1 cellular context compared by ENCODE assay signal in genomic region chr9:109307380-109308240, GRCh38.
TF ChIP-seq lines count a peak whose summit lies in the region.

No MANE protein-coding gene starts in this region.

TF ChIP-seq in HepG2, 621 proteins besides CTCF, POLR2A, EP300 and RAD21 (continued from another document):
- peak; percentile 60; the same call in 1 of the 2 replicates for TF ChIP-seq AHDC1 (CRISPR knock-in tag; IDR thresholded peaks at IDR 0.05; ENCODE audit: borderline replicate concordance)
- peak; percentile 59; the same call in 1 of the 2 replicates for TF ChIP-seq SMAD3 (CRISPR knock-in tag; IDR thresholded peaks at IDR 0.05)
- 0 out of 2 replicates have a peak, but pooled peaks have one; percentile 35 for TF ChIP-seq HOXA5 (CRISPR knock-in tag; IDR thresholded peaks at IDR 0.05)
- TF ChIP-seq ZNF12 (CRISPR knock-in tag; IDR thresholded peaks at IDR 0.05) = 0 out of 2 replicates have a peak, but pooled peaks have one; percentile 11
- peak; percentile 95 for TF ChIP-seq HNF4A (CRISPR knock-in tag; IDR thresholded peaks at IDR 0.05)
- no peak for TF ChIP-seq NKX3-1 (CRISPR knock-in tag; IDR thresholded peaks at IDR 0.05)
- TF ChIP-seq NR2C2 (CRISPR knock-in tag; IDR thresholded peaks at IDR 0.05; ENCODE audit: borderline replicate concordance) = 0 out of 2 replicates have a peak, but pooled peaks have one; percentile 51
- peak; percentile 51; the same call in 1 of the 2 replicates for TF ChIP-seq MEIS1 (CRISPR knock-in tag; IDR thresholded peaks at IDR 0.05; ENCODE audit: borderline replicate concordance)
- 0 out of 2 replicates have a peak, but pooled peaks have one; percentile 37 for TF ChIP-seq ZNF770 (CRISPR knock-in tag; IDR thresholded peaks at IDR 0.05)
- peak; percentile 62 for TF ChIP-seq SKI (IDR thresholded peaks at IDR 0.05; ENCODE audit: partially characterized antibody)
- no peak for TF ChIP-seq PRPF4 (IDR thresholded peaks at IDR 0.05; ENCODE audit: low read depth, low read length, poor library complexity, severe bottlenecking)
- TF ChIP-seq NFE2L2 (IDR thresholded peaks at IDR 0.05; ENCODE audit: low read length) = no peak
- TF ChIP-seq NONO (IDR thresholded peaks at IDR 0.05) = no peak
- peak; percentile 53 for TF ChIP-seq NONO (CRISPR knock-in tag; conservative IDR thresholded peaks at IDR 0.05)
- no peak for TF ChIP-seq ZNF34 (CRISPR knock-in tag; IDR thresholded peaks at IDR 0.05; ENCODE audit: borderline replicate concordance)
- TF ChIP-seq FOXM1 (CRISPR knock-in tag; IDR thresholded peaks at IDR 0.05) = no peak
- no peak for TF ChIP-seq AGO1 (IDR thresholded peaks at IDR 0.05; ENCODE audit: low read depth, low read length, poor library complexity, severe bottlenecking)
- TF ChIP-seq ZNF564 (CRISPR knock-in tag; IDR thresholded peaks at IDR 0.05) = peak; percentile 41; the same call in 1 of the 2 replicates
- peak; percentile 81 for TF ChIP-seq POGZ (CRISPR knock-in tag; IDR thresholded peaks at IDR 0.05)
- TF ChIP-seq HNF1B (CRISPR knock-in tag; IDR thresholded peaks at IDR 0.05) = peak; percentile 94; the same call in 1 of the 2 replicates
- TF ChIP-seq ZNF713 (CRISPR knock-in tag; IDR thresholded peaks at IDR 0.05) = no peak
- TF ChIP-seq ZSCAN31 (CRISPR knock-in tag; IDR thresholded peaks at IDR 0.05; ENCODE audit: low read depth) = peak; percentile 72; the same call in 1 of the 2 replicates
- peak; percentile 88 for TF ChIP-seq PPARG (CRISPR knock-in tag; conservative IDR thresholded peaks at IDR 0.05)
- peak; percentile 78; the same call in 1 of the 2 replicates for TF ChIP-seq MTA1 (CRISPR knock-in tag; IDR thresholded peaks at IDR 0.05; ENCODE audit: borderline replicate concordance)
- TF ChIP-seq REST (IDR thresholded peaks at IDR 0.05; ENCODE audit: borderline replicate concordance in 1 of 2, low read depth in 1 of 2, low read length in 2 of 2) = peak in 1 of 2 experiments; percentile 49; a peak in 1 of 4 replicates
- TF ChIP-seq HDAC2 (CRISPR knock-in tag; IDR thresholded peaks at IDR 0.05) = peak; percentile 92
- peak; percentile 86 for TF ChIP-seq HNF4G (IDR thresholded peaks at IDR 0.05; ENCODE audit: borderline replicate concordance, low read depth, low read length)
- TF ChIP-seq HNF4G (CRISPR knock-in tag; IDR thresholded peaks at IDR 0.05; ENCODE audit: borderline replicate concordance, low read depth) = peak; percentile 82; the same call in 1 of the 2 replicates
- no peak for TF ChIP-seq NFATC3 (CRISPR knock-in tag; IDR thresholded peaks at IDR 0.05)
- no peak for TF ChIP-seq ZBTB10 (CRISPR knock-in tag; IDR thresholded peaks at IDR 0.05; ENCODE audit: borderline replicate concordance)
TF ChIP-seq in HepG2: peak in this region for 165.
